Comparison of ENCODE assay signal across 6 cellular contexts in genomic region chr11:46669606-46670243, GRCh38. TPM values are rescaled to one million over a fixed set of nuclear protein-coding genes. Genes with fewer than 3 reads are reported as not detected.
DNase-seq lines count a peak whose midpoint lies in the region; ATAC-seq and TF ChIP-seq lines count a peak whose summit lies in the region.

No MANE protein-coding gene starts in this region.

- H3K36me3 ChIP-seq in RWPE2 (ENCODE audit: low read depth) = peaks cover 54% of the 10 kb centered on the region

- DNase-seq in RWPE2 (ENCODE audit: low spot score) = no peak
- peak; percentile 16 for DNase-seq in kidney tubule cell (ENCODE audit: low spot score)
- DNase-seq in NCI-H748 (lab: John Stamatoyannopoulos, UW; ENCODE audit: unreplicated experiment) = no peak
- no peak for DNase-seq in G401 (ENCODE audit: low spot score)

- no peaks in the 10 kb centered on the region for H3K27me3 ChIP-seq in RWPE2 (ENCODE audit: insufficient read depth, poor library complexity, severe bottlenecking)

- TF ChIP-seq CTCF in GM12872 (IDR thresholded peaks at IDR 0.05; ENCODE audit: insufficient read depth, low read depth, low read length) (peak; percentile 47), RWPE2 (IDR thresholded peaks at IDR 0.05; ENCODE audit: poor library complexity, severe bottlenecking) (peak; percentile 42)

- no peaks in the 10 kb centered on the region for H3K9me3 ChIP-seq in RWPE2 (ENCODE audit: severe bottlenecking)

- H3K27ac ChIP-seq in RWPE2 (ENCODE audit: poor library complexity, severe bottlenecking) = no peak overlapping the region

- no peaks in the 10 kb centered on the region for H3K4me1 ChIP-seq in RWPE2 (ENCODE audit: insufficient read depth, poor library complexity, severe bottlenecking)

- peak; percentile 30; the same call in 1 of the 3 replicates for ATAC-seq in RWPE2 (ENCODE audit: low read depth)
- ATAC-seq in GM19455 (IDR thresholded peaks at IDR 0.05; ENCODE audit: unreplicated experiment) = no peak

- H3K4me3 ChIP-seq in RWPE2 (ENCODE audit: severe bottlenecking) = no peak overlapping the region

- in situ Hi-C loops in G401 (cut with HindIII; ENCODE audit: low sequenced_read_pairs) = no loop called here

RNA-seq across cellular contexts. Expression of gene ARHGAP1, which starts 30.7 kb away (rescaled TPM):
- 4.1 and 4.9 TPM in 2 replicates for total RNA-seq in G401 (2014; rRNA removed; shearing (Covaris generic))

RNA-seq across cellular contexts. Expression of gene ZNF408, which starts 31.1 kb away (rescaled TPM):
- total RNA-seq in G401 (2014; rRNA removed; shearing (Covaris generic)) = 9.2 and 12.7 TPM in 2 replicates

RNA-seq across cellular contexts. Expression of gene F2, which starts 49.3 kb away (rescaled TPM):
- not detected in 2 replicates for total RNA-seq in G401 (2014; rRNA removed; shearing (Covaris generic))

RNA-seq across cellular contexts. Expression of gene ATG13, which starts 52.4 kb away (rescaled TPM):
- total RNA-seq in G401 (2014; rRNA removed; shearing (Covaris generic)) = 71.1 and 78.8 TPM in 2 replicates

RNA-seq across cellular contexts. Expression of gene HARBI1, which starts 52.7 kb away (rescaled TPM):
- 0.62 and 2.4 TPM in 2 replicates for total RNA-seq in G401 (2014; rRNA removed; shearing (Covaris generic))
